In the genomic region with DNA sequence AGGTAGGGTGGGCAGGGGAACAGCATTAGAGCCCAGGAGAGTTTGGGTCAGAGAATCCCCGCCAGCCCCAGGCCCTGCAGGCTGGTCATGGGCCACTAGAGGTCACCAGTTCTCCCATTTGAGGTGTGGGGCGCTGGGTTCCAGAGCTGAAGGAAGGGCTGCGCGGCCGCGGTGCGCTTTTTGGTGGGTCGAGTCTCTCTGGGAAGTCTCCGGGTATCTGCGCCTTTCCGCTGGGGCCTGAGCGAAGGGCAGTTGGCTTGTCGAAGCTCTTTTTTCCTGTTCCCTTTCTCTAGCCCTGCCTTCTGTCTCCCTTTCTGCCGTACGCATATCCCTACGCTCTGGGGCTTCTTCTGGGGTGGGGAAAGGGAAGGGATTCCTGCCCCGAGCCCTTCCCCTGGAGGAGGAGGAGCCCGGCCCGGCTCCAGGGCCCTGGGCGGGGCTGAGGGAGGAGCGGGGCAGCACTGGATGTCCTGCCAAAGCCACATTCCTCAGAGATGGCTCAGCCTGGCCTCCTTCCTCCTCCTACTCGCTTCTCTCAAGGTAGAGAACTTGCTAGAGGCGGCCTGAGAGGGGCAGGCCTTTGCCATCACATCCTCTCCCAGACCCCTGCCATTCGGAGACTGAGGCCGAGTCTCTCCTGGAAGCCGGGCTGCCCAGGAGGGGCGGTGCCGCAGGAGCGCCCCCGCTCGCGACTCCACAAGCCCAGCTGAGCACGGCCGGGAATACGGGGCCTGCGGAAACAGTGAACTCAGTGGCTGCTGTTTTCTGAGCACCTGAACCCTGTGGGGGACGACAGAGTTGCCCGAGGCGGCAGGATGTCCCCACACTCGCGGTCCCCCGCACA, we compare ENCODE assay signal across 8 cellular contexts. TPM values are rescaled to one million over a fixed set of nuclear protein-coding genes. Genes with fewer than 3 reads are reported as not detected.
DNase-seq lines count a peak whose midpoint lies in the region; ATAC-seq and TF ChIP-seq lines count a peak whose summit lies in the region.

No MANE protein-coding gene starts in this region.

- H3K4me1 ChIP-seq in right lobe of liver: peaks cover 0 to 60% (median 27%) of the 10 kb centered on the region in 4 donors

- intact Hi-C loops in right lobe of liver (cut with DNase I): loop anchor here in 1 of 2 donors (5.0 kb wide), 1 partner anchor 56 kb away; no protein-coding TSS in a partner anchor

- TF ChIP-seq CTCF in right lobe of liver (IDR thresholded peaks at IDR 0.05): peak; percentile 78 to 88 (median 84)

- DNase-seq in NCI-H526 (lab: John Stamatoyannopoulos, UW) (peak; percentile 97 to 99), dermis microvascular lymphatic vessel endothelial cell (ENCODE audit: low read depth in 2 of 2) (peak; percentile 59 to 98), right lobe of liver (peak; percentile 95 to 96 (median 96))
- DNase-seq in activated CD4-positive, alpha-beta T cell treated with anti-CD3 and anti-CD28 coated beads, Interleukin-2, amount 50 U/mL, for 24 hours (ENCODE audit: low read depth in 1 of 2, low spot score in 1 of 2): peak; percentile 63 to 80
- DNase-seq in stimulated activated CD4-positive, alpha-beta T cell treated with anti-CD3 and anti-CD28 coated beads, Interleukin-4, amount 100 ng/mL, for 1 hour: peak; percentile 85

- H3K27me3 ChIP-seq in right lobe of liver: no peaks in the 10 kb centered on the region

- under 1% methylated on average over 23 of the region's 42 CpGs for WGBS in right lobe of liver (ENCODE audit: insufficient coverage, low coverage, low lambda C conversion rate, missing lambda C conversion rate)

- peaks cover 0 to 4% (median 0%) of the 10 kb centered on the region in 4 donors for H3K36me3 ChIP-seq in right lobe of liver

- H3K9me3 ChIP-seq in right lobe of liver: no peaks in the 10 kb centered on the region

- ATAC-seq in HG03108 (IDR thresholded peaks at IDR 0.05; ENCODE audit: unreplicated experiment) (peak; percentile 27), right lobe of liver (peak; percentile 74 to 88 (median 80)), GM18873 (IDR thresholded peaks at IDR 0.05; ENCODE audit: low FRiP score, unreplicated experiment) (no peak)

- peak; percentile 97 for TF ChIP-seq POLR2A in right lobe of liver (IDR thresholded peaks at IDR 0.05)

- H3K4me3 ChIP-seq in GM08714 (ENCODE audit: low read length) (peak overlapping the region; percentile 72), right lobe of liver (peak overlapping the region; percentile 39 to 62 (median 58))

- peak overlapping the region; percentile 94 to 99 (median 99) for H3K27ac ChIP-seq in right lobe of liver

RNA-seq across cellular contexts. Expression of a gene that starts 12.0 kb away (rescaled TPM):
- total RNA-seq in dermis microvascular lymphatic vessel endothelial cell: 0.13 and 0.25 TPM in 2 replicates
- 10 to 100 TPM; 20.5 to 35.2 (median 31.5) TPM for total RNA-seq in right lobe of liver

RNA-seq across cellular contexts. Expression of a gene that starts 18.2 kb away (rescaled TPM):
- total RNA-seq in dermis microvascular lymphatic vessel endothelial cell (149 and 187 TPM in 2 replicates), right lobe of liver (100 to 1,000 TPM in 5 of 6 experiments, 10 to 100 TPM in 1; 83.6 to 266 (median 158) TPM)

RNA-seq across cellular contexts. Expression of a gene that starts 45.7 kb away (rescaled TPM):
- total RNA-seq in dermis microvascular lymphatic vessel endothelial cell: not detected in 2 replicates
- not detected for total RNA-seq in right lobe of liver

RNA-seq across cellular contexts. Expression of a gene that starts 53.3 kb away (rescaled TPM):
- under 0.01 TPM in 2 replicates for total RNA-seq in dermis microvascular lymphatic vessel endothelial cell
- 10 to 100 TPM in 5 of 6 experiments, 1 to 10 TPM in 1; 8.8 to 26.7 (median 14.9) TPM for total RNA-seq in right lobe of liver

Comparison
In these comparisons a context has a peak if more than half of its experiments do, and no peak if none do; other contexts are left out.
1. RNA of a gene that starts 12.0 kb away (total RNA-seq): 20.5 to 35.2 TPM in right lobe of liver; 0.13 to 0.25 TPM in dermis microvascular lymphatic vessel endothelial cell; every median in the first group is over 10 times any median in the second.
2. Peak in every context shown above with its lines, with median percentiles within 50 percentile points of each other: DNase-seq.